Comparison of ENCODE assay signal across 25 cellular contexts in the genomic region with DNA sequence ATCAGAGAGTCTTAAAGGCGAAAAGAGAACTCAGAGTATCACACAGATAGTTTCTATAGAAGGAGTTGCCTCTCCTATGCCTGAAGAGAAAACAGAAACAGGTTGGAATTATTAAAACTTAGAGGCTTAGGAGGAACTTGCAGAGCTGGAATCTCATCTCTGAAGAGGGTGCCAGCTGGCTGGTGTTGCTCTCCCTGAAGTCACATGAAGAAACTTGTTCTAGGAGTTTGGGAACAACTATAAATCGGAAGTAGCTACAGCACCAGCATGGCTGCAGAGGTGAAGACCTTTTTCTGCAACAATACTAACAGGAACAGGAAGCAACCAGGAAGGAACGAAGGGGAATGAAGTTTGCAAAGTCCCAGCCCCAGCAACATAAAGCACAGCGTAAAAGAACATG. TPM values are rescaled to one million over a fixed set of nuclear protein-coding genes. Genes with fewer than 3 reads are reported as not detected.
DNase-seq lines count a peak whose midpoint lies in the region; ATAC-seq, FAIRE-seq and TF ChIP-seq lines count a peak whose summit lies in the region.
"Had no signal": no experiment of that assay in that cellular context is flagged by ENCODE, and none has a peak within 500 bp of the region (broad histone marks: within the 10 kb centered on the region; RNA-seq: fewer than 3 reads in every experiment).

No MANE protein-coding gene starts in this region.

- peak; percentile 41 for DNase-seq in astrocyte of the hippocampus (ENCODE audit: low read depth, low spot score)
- DNase-seq in fibroblast of peridontal ligament (ENCODE audit: extremely low read depth), result peak; percentile 44
- no peak for DNase-seq in osteocyte (ENCODE audit: extremely low spot score, unreplicated experiment)
- peak in 1 of 2 donors; percentile 26 for DNase-seq in upper lobe of left lung
- no peak for DNase-seq in H4 (ENCODE audit: low spot score)
- no peak for DNase-seq in Kasumi-1 (lab: John Stamatoyannopoulos, UW)
- no peak for DNase-seq in HepG2 (ENCODE audit: low spot score)
- DNase-seq in pons (ENCODE audit: low spot score), result no peak
- DNase-seq: activated CD4-positive, alpha-beta T cell treated with anti-CD3 and anti-CD28 coated beads, Interleukin-2, amount 50 U/mL, for 48 hours; activated T-cell treated with anti-CD3 and anti-CD28 coated beads for 4 hours; AML-193; effector memory CD4-positive, alpha-beta T cell; midbrain; NCI-H1105 treated with DMSO at 0.1 percent for 48 hours; NCI-H526; SHP77 treated with DMSO at 0.1 percent for 48 hours; stimulated activated CD4-positive, alpha-beta T cell treated with anti-CD3 and anti-CD28 coated beads, Interleukin-15, amount 100 ng/mL, for 24 hours; WERI-Rb-1 had no signal

- H3K27me3 Mint-ChIP-seq in osteocyte (ENCODE audit: unreplicated experiment), result no peaks in the 10 kb centered on the region

- no peak for FAIRE-seq in HepG2 (lab: Jason Lieb, UNC)

- H3K36me3 ChIP-seq in upper lobe of left lung (no peaks in the 10 kb centered on the region), HepG2 (replicated peaks in 1 of 2; ENCODE audit: control insufficient read depth in 1 of 2, insufficient read depth in 2 of 2, low read length in 2 of 2) (no peaks in the 10 kb centered on the region)
- H3K36me3 ChIP-seq: thyroid gland, WERI-Rb-1 had no signal

- H3K4me3 ChIP-seq in upper lobe of left lung, result no peak overlapping the region
- no peak overlapping the region for H3K4me3 ChIP-seq in HepG2 (replicated peaks in 1 of 3; ENCODE audit: insufficient read depth in 1 of 3, low read depth in 2 of 3, low read length in 3 of 3)
- H3K4me3 ChIP-seq: thyroid gland had no signal

- ATAC-seq in upper lobe of left lung (ENCODE audit: low FRiP score in 2 of 2) (no peak), HepG2 (no peak)
- ATAC-seq: foreskin keratinocyte had no signal

- CTCF ChIA-PET in HepG2 (lab: Yijun Ruan, JAX; ENCODE audit: low intra/inter-chr PET ratio, low total read pairs), result no interaction called here

- H3K36me3 Mint-ChIP-seq in osteocyte (ENCODE audit: unreplicated experiment), result peaks cover 32% of the 10 kb centered on the region

- no peak for TF ChIP-seq RAD21 in HepG2 (CRISPR knock-in tag; IDR thresholded peaks at IDR 0.05)

- peaks cover 28% of the 10 kb centered on the region for H3K9me3 Mint-ChIP-seq in osteocyte (ENCODE audit: unreplicated experiment)

- no peak overlapping the region for H3K4me3 Mint-ChIP-seq in osteocyte (ENCODE audit: unreplicated experiment)

- in situ Hi-C loops in HepG2 (cut with HindIII; ENCODE audit: extremely low pct_ligation_motif_present, low pct_unique_long_range_greater_than_20kb), result no loop called here

- H3K27ac ChIP-seq in upper lobe of left lung (peak overlapping the region in 3 of 4 donors; percentile 12 to 61 (median 18)), HepG2 (ENCODE audit: extremely low read length, insufficient read depth, low read length) (no peak overlapping the region)
- H3K27ac ChIP-seq: foreskin keratinocyte, thyroid gland, WERI-Rb-1 had no signal

- intact Hi-C loops in HepG2 (cut with micrococcal nuclease; ENCODE audit: unreplicated experiment), result no loop called here

- BruUV-seq in HepG2 (replicated peaks; lab: Mats Ljungman, UMichigan), result no TSS peak

- peak overlapping the region; percentile 93 for H3K27ac Mint-ChIP-seq in osteocyte (ENCODE audit: unreplicated experiment)

- peaks cover 46% of the 10 kb centered on the region for H3K4me1 Mint-ChIP-seq in osteocyte (ENCODE audit: unreplicated experiment)

- 41 to 61% methylated on average over 4 of the region's 4 CpGs for WGBS in upper lobe of left lung, 2 donors
- 15% methylated on average over 4 of the region's 4 CpGs for WGBS in HepG2 (ENCODE audit: low lambda C conversion rate)

- TF ChIP-seq POLR2A in upper lobe of left lung (IDR thresholded peaks at IDR 0.05) (no peak), HepG2 (IDR thresholded peaks at IDR 0.05; ENCODE audit: insufficient read depth in 1 of 2, low read depth in 2 of 2, low read length in 2 of 2) (no peak)

- POLR2A ChIA-PET in HepG2 (lab: Yijun Ruan, JAX), result no interaction called here

- H3K9ac ChIP-seq in HepG2 (ENCODE audit: insufficient read depth, low read depth, low read length), result no peak overlapping the region

- no peaks in the 10 kb centered on the region for H4K20me1 ChIP-seq in HepG2 (ENCODE audit: insufficient read depth, low read length)

- H2AFZ ChIP-seq in HepG2 (ENCODE audit: low read length), result no peak overlapping the region

- TF ChIP-seq EP300 in upper lobe of left lung (IDR thresholded peaks at IDR 0.05) (no peak), HepG2 (IDR thresholded peaks at IDR 0.05; ENCODE audit: low read depth in 2 of 2, low read length in 2 of 2) (no peak), HepG2 (CRISPR knock-in tag; IDR thresholded peaks at IDR 0.05; ENCODE audit: borderline replicate concordance) (no peak)

- no peaks in the 10 kb centered on the region for H3K9me3 ChIP-seq in upper lobe of left lung
- peaks cover 13% of the 10 kb centered on the region; the same call in 1 of the 2 replicates for H3K9me3 ChIP-seq in HepG2 (ENCODE audit: low read length)
- H3K9me3 ChIP-seq: thyroid gland had no signal

- TF ChIP-seq CTCF in osteocyte (IDR thresholded peaks at IDR 0.05), result no peak
- no peak for TF ChIP-seq CTCF in upper lobe of left lung (IDR thresholded peaks at IDR 0.05)
- no peak for TF ChIP-seq CTCF in HepG2 (CRISPR knock-in tag; IDR thresholded peaks at IDR 0.05)

- peaks cover 0 to 15% (median 7%) of the 10 kb centered on the region in 4 donors for H3K4me1 ChIP-seq in upper lobe of left lung
- no peaks in the 10 kb centered on the region for H3K4me1 ChIP-seq in HepG2 (ENCODE audit: insufficient read depth, low read length)
- H3K4me1 ChIP-seq: foreskin keratinocyte, thyroid gland had no signal

- H3K79me2 ChIP-seq in HepG2 (ENCODE audit: insufficient read depth, low read length), result no peaks in the 10 kb centered on the region

- H3K27me3 ChIP-seq in upper lobe of left lung, result no peaks in the 10 kb centered on the region
- no peaks in the 10 kb centered on the region for H3K27me3 ChIP-seq in HepG2 (ENCODE audit: control insufficient read depth in 1 of 2, insufficient read depth in 2 of 2, low read length in 2 of 2)
- H3K27me3 ChIP-seq: foreskin keratinocyte, thyroid gland had no signal

- no peak overlapping the region for H3K4me2 ChIP-seq in HepG2 (ENCODE audit: low read depth, low read length)

RNA-seq across cellular contexts. Expression of a gene that starts 35.8 kb away (rescaled TPM):
- total RNA-seq in osteocyte, result 1.0 and 1.6 TPM in 2 replicates
- total RNA-seq in upper lobe of left lung, result 10 to 100 TPM in 5 of 6 donors, 1 to 10 TPM in 1; 9.1 to 16.7 (median 13.5) TPM
- 0.35 and 1.1 TPM in 2 replicates for total RNA-seq in H4 (2014; rRNA removed; shearing (Covaris generic))
- total RNA-seq in HepG2 (2016; rRNA removed; fragmentation: Illumina TruSeq; extraction: Trizol), result not detected in 2 replicates
- not detected in 2 replicates for total RNA-seq in HepG2 (2016; cell fraction: cytosol; rRNA removed; fragmentation: Illumina TruSeq; extraction: Trizol; ENCODE audit: low read depth)
- total RNA-seq in HepG2 (2016; cell fraction: insoluble cytoplasmic fraction; rRNA removed; fragmentation: Illumina TruSeq; extraction: Trizol), result not detected in 2 replicates
- not detected in 2 replicates for total RNA-seq in HepG2 (2016; cell fraction: membrane; rRNA removed; fragmentation: Illumina TruSeq; extraction: Trizol)
- not detected in 2 replicates for total RNA-seq in HepG2 (2016; cell fraction: nucleus; rRNA removed; fragmentation: Illumina TruSeq; extraction: Trizol)
- polyA plus RNA-seq in HepG2 (2011; rRNA removed), result not detected in 2 replicates
- polyA plus RNA-seq in HepG2 (2011; cell fraction: cytosol; rRNA removed), result not detected in 2 replicates
- not detected in 2 replicates for polyA plus RNA-seq in HepG2 (2011; cell fraction: nucleus; rRNA removed)
- not detected in 2 replicates for polyA plus RNA-seq in HepG2 (2012)
- polyA plus RNA-seq in HepG2 (2016; cell fraction: cytosol; fragmentation: Illumina TruSeq; extraction: Trizol; ENCODE audit: low read depth), result not detected in 2 replicates
- polyA plus RNA-seq in HepG2 (2016; cell fraction: insoluble cytoplasmic fraction; fragmentation: Illumina TruSeq; extraction: Trizol; ENCODE audit: low read depth), result not detected in 2 replicates
- not detected in 2 replicates for polyA plus RNA-seq in HepG2 (2016; cell fraction: membrane; fragmentation: Illumina TruSeq; extraction: Trizol; ENCODE audit: low read depth)
- polyA plus RNA-seq in HepG2 (2016; cell fraction: nucleus; fragmentation: Illumina TruSeq; extraction: Trizol; ENCODE audit: insufficient read depth, low read depth), result not detected in 2 replicates
- polyA minus RNA-seq in HepG2 (2011; rRNA and poly(A)+ RNA removed; ENCODE audit: low replicate concordance), result not detected in 2 replicates
- polyA minus RNA-seq in HepG2 (2011; cell fraction: cytosol; rRNA and poly(A)+ RNA removed), result not detected in 2 replicates
- polyA minus RNA-seq in HepG2 (2011; cell fraction: nucleus; rRNA and poly(A)+ RNA removed), result not detected in 2 replicates
- total RNA-seq: cerebellum; foreskin keratinocyte; kidney epithelial cell; T-helper 1 cell treated with Interleukin-12 subunit alpha and Interleukin-12 subunit beta and Interleukin-4 antibody, amounts not matched to agents 30 ng/mL and 1 ng/mL, for 36 hours had no signal
- polyA plus RNA-seq: foreskin keratinocyte, neural cell had no signal

RNA-seq across cellular contexts. Expression of a gene that starts 58.6 kb away (rescaled TPM):
- total RNA-seq in osteocyte (0.24 and 0.94 TPM in 2 replicates), upper lobe of left lung (100 to 1,000 TPM; 118 to 259 (median 169) TPM), HepG2 (2016; rRNA removed; fragmentation: Illumina TruSeq; extraction: Trizol) (not detected in 2 replicates)
- not detected in 2 replicates for total RNA-seq in H4 (2014; rRNA removed; shearing (Covaris generic))
- not detected in 2 replicates for total RNA-seq in HepG2 (2016; cell fraction: cytosol; rRNA removed; fragmentation: Illumina TruSeq; extraction: Trizol; ENCODE audit: low read depth)
- not detected in 2 replicates for total RNA-seq in HepG2 (2016; cell fraction: insoluble cytoplasmic fraction; rRNA removed; fragmentation: Illumina TruSeq; extraction: Trizol)
- total RNA-seq in HepG2 (2016; cell fraction: membrane; rRNA removed; fragmentation: Illumina TruSeq; extraction: Trizol), result not detected in 2 replicates
- total RNA-seq in HepG2 (2016; cell fraction: nucleus; rRNA removed; fragmentation: Illumina TruSeq; extraction: Trizol), result not detected in 2 replicates
- polyA plus RNA-seq in HepG2 (2011; rRNA removed), result not detected in 2 replicates
- not detected in 2 replicates for polyA plus RNA-seq in HepG2 (2011; cell fraction: cytosol; rRNA removed)
- not detected in 2 replicates for polyA plus RNA-seq in HepG2 (2011; cell fraction: nucleus; rRNA removed)
- polyA plus RNA-seq in HepG2 (2012), result not detected in 2 replicates
- polyA plus RNA-seq in HepG2 (2016; cell fraction: cytosol; fragmentation: Illumina TruSeq; extraction: Trizol; ENCODE audit: low read depth), result not detected in 2 replicates
- not detected in 2 replicates for polyA plus RNA-seq in HepG2 (2016; cell fraction: insoluble cytoplasmic fraction; fragmentation: Illumina TruSeq; extraction: Trizol; ENCODE audit: low read depth)
- not detected in 2 replicates for polyA plus RNA-seq in HepG2 (2016; cell fraction: membrane; fragmentation: Illumina TruSeq; extraction: Trizol; ENCODE audit: low read depth)
- not detected in 2 replicates for polyA plus RNA-seq in HepG2 (2016; cell fraction: nucleus; fragmentation: Illumina TruSeq; extraction: Trizol; ENCODE audit: insufficient read depth, low read depth)
- not detected in 2 replicates for polyA minus RNA-seq in HepG2 (2011; rRNA and poly(A)+ RNA removed; ENCODE audit: low replicate concordance)
- not detected in 2 replicates for polyA minus RNA-seq in HepG2 (2011; cell fraction: cytosol; rRNA and poly(A)+ RNA removed)
- not detected in 2 replicates for polyA minus RNA-seq in HepG2 (2011; cell fraction: nucleus; rRNA and poly(A)+ RNA removed)
- total RNA-seq: Daoy; foreskin keratinocyte; kidney epithelial cell; T-helper 1 cell treated with Interleukin-12 subunit alpha and Interleukin-12 subunit beta and Interleukin-4 antibody, amounts not matched to agents 30 ng/mL and 1 ng/mL, for 36 hours had no signal
- polyA plus RNA-seq: foreskin keratinocyte, neural cell had no signal

Comparison
In these comparisons a context has a peak if more than half of its experiments do, and no peak if none do; other contexts are left out.
1. DNase-seq: peak in astrocyte of the hippocampus (single experiment) and fibroblast of peridontal ligament (single experiment); none in osteocyte (single experiment), H4 (single experiment), Kasumi-1 (0 of 2), HepG2 (single experiment) and pons (single experiment).
2. RNA of a gene that starts 58.6 kb away (total RNA-seq): 118 to 259 TPM in upper lobe of left lung; 0.24 to 0.94 TPM in osteocyte, not detected in H4 and not detected in HepG2; every median in the first group is over 10 times any median in the second.